Comparison of ENCODE assay signal across 1 cellular context in genomic region chr10:103467391-103467790, GRCh38.
TF ChIP-seq lines count a peak whose summit lies in the region.

No MANE protein-coding gene starts in this region.

TF ChIP-seq in GM12878, 131 proteins besides CTCF, POLR2A, EP300 and RAD21 (continued from another document):
- TF ChIP-seq, protein P1, sequence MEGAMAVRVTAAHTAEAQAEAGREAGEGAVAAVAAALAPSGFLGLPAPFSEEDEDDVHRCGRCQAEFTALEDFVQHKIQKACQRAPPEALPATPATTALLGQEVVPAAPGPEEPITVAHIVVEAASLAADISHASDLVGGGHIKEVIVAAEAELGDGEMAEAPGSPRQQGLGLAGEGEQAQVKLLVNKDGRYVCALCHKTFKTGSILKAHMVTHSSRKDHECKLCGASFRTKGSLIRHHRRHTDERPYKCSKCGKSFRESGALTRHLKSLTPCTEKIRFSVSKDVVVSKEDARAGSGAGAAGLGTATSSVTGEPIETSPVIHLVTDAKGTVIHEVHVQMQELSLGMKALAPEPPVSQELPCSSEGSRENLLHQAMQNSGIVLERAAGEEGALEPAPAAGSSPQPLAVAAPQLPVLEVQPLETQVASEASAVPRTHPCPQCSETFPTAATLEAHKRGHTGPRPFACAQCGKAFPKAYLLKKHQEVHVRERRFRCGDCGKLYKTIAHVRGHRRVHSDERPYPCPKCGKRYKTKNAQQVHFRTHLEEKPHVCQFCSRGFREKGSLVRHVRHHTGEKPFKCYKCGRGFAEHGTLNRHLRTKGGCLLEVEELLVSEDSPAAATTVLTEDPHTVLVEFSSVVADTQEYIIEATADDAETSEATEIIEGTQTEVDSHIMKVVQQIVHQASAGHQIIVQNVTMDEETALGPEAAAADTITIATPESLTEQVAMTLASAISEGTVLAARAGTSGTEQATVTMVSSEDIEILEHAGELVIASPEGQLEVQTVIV (IDR thresholded peaks at IDR 0.05; ENCODE audit: borderline replicate concordance, partially characterized antibody) = peak; percentile 67
- TF ChIP-seq BMI1 (IDR thresholded peaks at IDR 0.05; ENCODE audit: borderline replicate concordance) (no peak), SP1 (IDR thresholded peaks at IDR 0.05; ENCODE audit: low read depth, low read length) (no peak), SPI1 (IDR thresholded peaks at IDR 0.05; ENCODE audit: borderline replicate concordance, insufficient read depth, low read depth, low read length) (no peak), KAT2A (conservative IDR thresholded peaks at IDR 0.05; ENCODE audit: control insufficient read depth, low read depth, low read length) (no peak), ZNF274 (IDR thresholded peaks at IDR 0.05; ENCODE audit: insufficient read depth, insufficient read length) (no peak), CEBPB (IDR thresholded peaks at IDR 0.05; ENCODE audit: borderline replicate concordance in 1 of 2, low read depth in 2 of 2, low read length in 2 of 2) (no peak), EZH2 (IDR thresholded peaks at IDR 0.05; ENCODE audit: borderline replicate concordance, control insufficient read depth, low read depth, low read length) (no peak), POLR2AphosphoS5 (IDR thresholded peaks at IDR 0.05; ENCODE audit: low read length) (no peak; the same call in 1 of the 2 replicates), JUNB (IDR thresholded peaks at IDR 0.05) (no peak), YBX1 (IDR thresholded peaks at IDR 0.05) (no peak), GABPA (IDR thresholded peaks at IDR 0.05; ENCODE audit: low read depth) (no peak), FOXM1 (IDR thresholded peaks at IDR 0.05; ENCODE audit: low read depth, low read length) (no peak), MEF2A (IDR thresholded peaks at IDR 0.05; ENCODE audit: insufficient read depth, low read depth, low read length) (no peak), CREB1 (IDR thresholded peaks at IDR 0.05; ENCODE audit: low read depth) (no peak), JUND (IDR thresholded peaks at IDR 0.05; ENCODE audit: low read depth, low read length) (no peak), IKZF1 (conservative IDR thresholded peaks at IDR 0.05) (peak; percentile 86), GATAD2B (conservative IDR thresholded peaks at IDR 0.05; ENCODE audit: low read depth) (no peak; the same call in 1 of the 2 replicates), CBX5 (IDR thresholded peaks at IDR 0.05; ENCODE audit: low read depth) (0 out of 2 replicates have a peak, but pooled peaks have one; percentile 35), ZNF622 (IDR thresholded peaks at IDR 0.05) (no peak), NR2F1 (conservative IDR thresholded peaks at IDR 0.05) (peak; percentile 88), TARDBP (IDR thresholded peaks at IDR 0.05; ENCODE audit: borderline replicate concordance) (no peak), LARP7 (IDR thresholded peaks at IDR 0.05) (no peak), SUPT20H (IDR thresholded peaks at IDR 0.05; ENCODE audit: borderline replicate concordance, control insufficient read depth, low read depth, low read length) (no peak), ZBED1 (IDR thresholded peaks at IDR 0.05; ENCODE audit: borderline replicate concordance) (no peak), RUNX3 (IDR thresholded peaks at IDR 0.05; ENCODE audit: low read length) (peak; percentile 30; the same call in 1 of the 2 replicates), BCL11A (IDR thresholded peaks at IDR 0.05; ENCODE audit: low read depth, low read length) (0 out of 2 replicates have a peak, but pooled peaks have one; percentile 30), ZZZ3 (IDR thresholded peaks at IDR 0.05; ENCODE audit: control insufficient read depth, insufficient read length, low read depth) (no peak)
- TF ChIP-seq, protein P2, sequence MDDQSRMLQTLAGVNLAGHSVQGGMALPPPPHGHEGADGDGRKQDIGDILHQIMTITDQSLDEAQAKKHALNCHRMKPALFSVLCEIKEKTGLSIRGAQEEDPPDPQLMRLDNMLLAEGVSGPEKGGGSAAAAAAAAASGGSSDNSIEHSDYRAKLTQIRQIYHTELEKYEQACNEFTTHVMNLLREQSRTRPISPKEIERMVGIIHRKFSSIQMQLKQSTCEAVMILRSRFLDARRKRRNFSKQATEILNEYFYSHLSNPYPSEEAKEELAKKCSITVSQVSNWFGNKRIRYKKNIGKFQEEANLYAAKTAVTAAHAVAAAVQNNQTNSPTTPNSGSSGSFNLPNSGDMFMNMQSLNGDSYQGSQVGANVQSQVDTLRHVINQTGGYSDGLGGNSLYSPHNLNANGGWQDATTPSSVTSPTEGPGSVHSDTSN (IDR thresholded peaks at IDR 0.05; ENCODE audit: insufficient replicate concordance, low read depth, low read length) = peak; percentile 66
- TF ChIP-seq, protein P3, sequence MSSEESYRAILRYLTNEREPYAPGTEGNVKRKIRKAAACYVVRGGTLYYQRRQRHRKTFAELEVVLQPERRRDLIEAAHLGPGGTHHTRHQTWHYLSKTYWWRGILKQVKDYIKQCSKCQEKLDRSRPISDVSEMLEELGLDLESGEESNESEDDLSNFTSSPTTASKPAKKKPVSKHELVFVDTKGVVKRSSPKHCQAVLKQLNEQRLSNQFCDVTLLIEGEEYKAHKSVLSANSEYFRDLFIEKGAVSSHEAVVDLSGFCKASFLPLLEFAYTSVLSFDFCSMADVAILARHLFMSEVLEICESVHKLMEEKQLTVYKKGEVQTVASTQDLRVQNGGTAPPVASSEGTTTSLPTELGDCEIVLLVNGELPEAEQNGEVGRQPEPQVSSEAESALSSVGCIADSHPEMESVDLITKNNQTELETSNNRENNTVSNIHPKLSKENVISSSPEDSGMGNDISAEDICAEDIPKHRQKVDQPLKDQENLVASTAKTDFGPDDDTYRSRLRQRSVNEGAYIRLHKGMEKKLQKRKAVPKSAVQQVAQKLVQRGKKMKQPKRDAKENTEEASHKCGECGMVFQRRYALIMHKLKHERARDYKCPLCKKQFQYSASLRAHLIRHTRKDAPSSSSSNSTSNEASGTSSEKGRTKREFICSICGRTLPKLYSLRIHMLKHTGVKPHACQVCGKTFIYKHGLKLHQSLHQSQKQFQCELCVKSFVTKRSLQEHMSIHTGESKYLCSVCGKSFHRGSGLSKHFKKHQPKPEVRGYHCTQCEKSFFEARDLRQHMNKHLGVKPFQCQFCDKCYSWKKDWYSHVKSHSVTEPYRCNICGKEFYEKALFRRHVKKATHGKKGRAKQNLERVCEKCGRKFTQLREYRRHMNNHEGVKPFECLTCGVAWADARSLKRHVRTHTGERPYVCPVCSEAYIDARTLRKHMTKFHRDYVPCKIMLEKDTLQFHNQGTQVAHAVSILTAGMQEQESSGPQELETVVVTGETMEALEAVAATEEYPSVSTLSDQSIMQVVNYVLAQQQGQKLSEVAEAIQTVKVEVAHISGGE (CRISPR knock-in tag; IDR thresholded peaks at IDR 0.05) = no peak
